In the genomic region with DNA sequence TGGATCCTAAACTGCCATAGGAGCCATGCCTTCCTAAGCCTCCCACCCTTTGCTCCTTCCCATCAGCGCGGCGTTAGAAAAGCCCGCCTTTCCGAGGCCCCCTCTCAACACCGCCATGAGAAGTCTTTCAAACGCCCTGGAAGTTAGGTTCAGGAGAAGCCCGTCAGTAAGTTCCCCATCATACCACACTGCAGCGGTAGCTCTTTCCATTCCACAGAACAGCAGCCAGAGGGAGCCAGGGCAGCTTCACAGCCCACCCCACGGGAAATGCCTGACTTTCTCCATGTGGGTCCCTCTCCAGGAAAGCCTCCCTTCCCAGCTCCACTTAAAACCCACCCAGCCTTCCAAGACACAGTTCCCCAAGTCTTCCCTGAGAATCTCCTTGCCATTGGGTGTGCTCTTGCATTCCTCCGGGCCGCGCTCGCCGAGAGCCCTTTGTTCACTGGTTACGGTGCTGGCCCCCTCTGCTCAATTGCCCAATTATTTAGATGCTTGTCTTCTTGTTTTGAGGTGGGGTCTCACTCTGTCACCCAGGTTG, we compare ENCODE assay signal across 1 cellular context.
TF ChIP-seq lines count a peak whose summit lies in the region.

No MANE protein-coding gene starts in this region.

TF ChIP-seq in HepG2, 621 proteins besides CTCF, POLR2A, EP300 and RAD21 (continues in another document):
- TF ChIP-seq ZNF891 (CRISPR knock-in tag; IDR thresholded peaks at IDR 0.05): peak; percentile 68; the same call in 1 of the 2 replicates
- TF ChIP-seq, protein P1, sequence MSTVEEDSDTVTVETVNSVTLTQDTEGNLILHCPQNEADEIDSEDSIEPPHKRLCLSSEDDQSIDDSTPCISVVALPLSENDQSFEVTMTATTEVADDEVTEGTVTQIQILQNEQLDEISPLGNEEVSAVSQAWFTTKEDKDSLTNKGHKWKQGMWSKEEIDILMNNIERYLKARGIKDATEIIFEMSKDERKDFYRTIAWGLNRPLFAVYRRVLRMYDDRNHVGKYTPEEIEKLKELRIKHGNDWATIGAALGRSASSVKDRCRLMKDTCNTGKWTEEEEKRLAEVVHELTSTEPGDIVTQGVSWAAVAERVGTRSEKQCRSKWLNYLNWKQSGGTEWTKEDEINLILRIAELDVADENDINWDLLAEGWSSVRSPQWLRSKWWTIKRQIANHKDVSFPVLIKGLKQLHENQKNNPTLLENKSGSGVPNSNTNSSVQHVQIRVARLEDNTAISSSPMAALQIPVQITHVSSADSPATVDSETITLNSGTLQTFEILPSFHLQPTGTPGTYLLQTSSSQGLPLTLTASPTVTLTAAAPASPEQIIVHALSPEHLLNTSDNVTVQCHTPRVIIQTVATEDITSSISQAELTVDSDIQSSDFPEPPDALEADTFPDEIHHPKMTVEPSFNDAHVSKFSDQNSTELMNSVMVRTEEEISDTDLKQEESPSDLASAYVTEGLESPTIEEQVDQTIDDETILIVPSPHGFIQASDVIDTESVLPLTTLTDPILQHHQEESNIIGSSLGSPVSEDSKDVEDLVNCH (CRISPR knock-in tag; IDR thresholded peaks at IDR 0.05): 0 out of 2 replicates have a peak, but pooled peaks have one; percentile 22
- no peak for TF ChIP-seq HNF4G (IDR thresholded peaks at IDR 0.05; ENCODE audit: borderline replicate concordance, low read depth, low read length)
- TF ChIP-seq HNF4G (CRISPR knock-in tag; IDR thresholded peaks at IDR 0.05; ENCODE audit: borderline replicate concordance, low read depth): no peak
- TF ChIP-seq RXRB (CRISPR knock-in tag; IDR thresholded peaks at IDR 0.05; ENCODE audit: borderline replicate concordance): peak; percentile 2; the same call in 1 of the 2 replicates
- TF ChIP-seq HOXA3 (CRISPR knock-in tag; IDR thresholded peaks at IDR 0.05): no peak
- TF ChIP-seq PITX1 (CRISPR knock-in tag; IDR thresholded peaks at IDR 0.05): 0 out of 2 replicates have a peak, but pooled peaks have one; percentile 55
- peak; percentile 44 for TF ChIP-seq ZBTB38 (CRISPR knock-in tag; IDR thresholded peaks at IDR 0.05)
- TF ChIP-seq TBP (CRISPR knock-in tag; IDR thresholded peaks at IDR 0.05): no peak
- TF ChIP-seq PAF1 (CRISPR knock-in tag; IDR thresholded peaks at IDR 0.05): no peak
- 0 out of 2 replicates have a peak, but pooled peaks have one; percentile 17 for TF ChIP-seq CHCHD3 (CRISPR knock-in tag; IDR thresholded peaks at IDR 0.05)
- no peak for TF ChIP-seq MIXL1 (CRISPR knock-in tag; IDR thresholded peaks at IDR 0.05)
- TF ChIP-seq SOX6 (IDR thresholded peaks at IDR 0.05): no peak
- TF ChIP-seq SOX6 (CRISPR knock-in tag; IDR thresholded peaks at IDR 0.05): peak; percentile 25; the same call in 1 of the 2 replicates
- 0 out of 2 replicates have a peak, but pooled peaks have one; percentile 13 for TF ChIP-seq SRY (CRISPR knock-in tag; IDR thresholded peaks at IDR 0.05)
- 0 out of 2 replicates have a peak, but pooled peaks have one; percentile 15 for TF ChIP-seq HIVEP1 (CRISPR knock-in tag; IDR thresholded peaks at IDR 0.05)
- peak; percentile 15; the same call in 1 of the 2 replicates for TF ChIP-seq SPEN (CRISPR knock-in tag; IDR thresholded peaks at IDR 0.05; ENCODE audit: low read depth)
- peak; percentile 73 for TF ChIP-seq ZNF781 (CRISPR knock-in tag; IDR thresholded peaks at IDR 0.05; ENCODE audit: borderline replicate concordance, not compliant biosample characterization)
- TF ChIP-seq HOXD1 (CRISPR knock-in tag; IDR thresholded peaks at IDR 0.05): no peak
- TF ChIP-seq, protein P2, sequence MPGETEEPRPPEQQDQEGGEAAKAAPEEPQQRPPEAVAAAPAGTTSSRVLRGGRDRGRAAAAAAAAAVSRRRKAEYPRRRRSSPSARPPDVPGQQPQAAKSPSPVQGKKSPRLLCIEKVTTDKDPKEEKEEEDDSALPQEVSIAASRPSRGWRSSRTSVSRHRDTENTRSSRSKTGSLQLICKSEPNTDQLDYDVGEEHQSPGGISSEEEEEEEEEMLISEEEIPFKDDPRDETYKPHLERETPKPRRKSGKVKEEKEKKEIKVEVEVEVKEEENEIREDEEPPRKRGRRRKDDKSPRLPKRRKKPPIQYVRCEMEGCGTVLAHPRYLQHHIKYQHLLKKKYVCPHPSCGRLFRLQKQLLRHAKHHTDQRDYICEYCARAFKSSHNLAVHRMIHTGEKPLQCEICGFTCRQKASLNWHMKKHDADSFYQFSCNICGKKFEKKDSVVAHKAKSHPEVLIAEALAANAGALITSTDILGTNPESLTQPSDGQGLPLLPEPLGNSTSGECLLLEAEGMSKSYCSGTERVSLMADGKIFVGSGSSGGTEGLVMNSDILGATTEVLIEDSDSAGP (CRISPR knock-in tag; IDR thresholded peaks at IDR 0.05; ENCODE audit: borderline replicate concordance): peak; percentile 10; the same call in 1 of the 2 replicates
- TF ChIP-seq, protein P3, sequence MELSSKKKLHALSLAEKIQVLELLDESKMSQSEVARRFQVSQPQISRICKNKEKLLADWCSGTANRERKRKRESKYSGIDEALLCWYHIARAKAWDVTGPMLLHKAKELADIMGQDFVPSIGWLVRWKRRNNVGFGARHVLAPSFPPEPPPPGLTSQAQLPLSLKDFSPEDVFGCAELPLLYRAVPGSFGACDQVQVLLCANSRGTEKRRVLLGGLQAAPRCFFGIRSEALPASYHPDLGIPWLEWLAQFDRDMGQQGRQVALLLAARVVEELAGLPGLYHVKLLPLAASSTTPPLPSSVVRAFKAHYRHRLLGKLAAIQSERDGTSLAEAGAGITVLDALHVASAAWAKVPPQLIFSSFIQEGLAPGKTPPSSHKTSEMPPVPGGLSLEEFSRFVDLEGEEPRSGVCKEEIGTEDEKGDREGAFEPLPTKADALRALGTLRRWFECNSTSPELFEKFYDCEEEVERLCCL (CRISPR knock-in tag; IDR thresholded peaks at IDR 0.05; ENCODE audit: borderline replicate concordance): 0 out of 2 replicates have a peak, but pooled peaks have one; percentile 6
- TF ChIP-seq, protein P4, sequence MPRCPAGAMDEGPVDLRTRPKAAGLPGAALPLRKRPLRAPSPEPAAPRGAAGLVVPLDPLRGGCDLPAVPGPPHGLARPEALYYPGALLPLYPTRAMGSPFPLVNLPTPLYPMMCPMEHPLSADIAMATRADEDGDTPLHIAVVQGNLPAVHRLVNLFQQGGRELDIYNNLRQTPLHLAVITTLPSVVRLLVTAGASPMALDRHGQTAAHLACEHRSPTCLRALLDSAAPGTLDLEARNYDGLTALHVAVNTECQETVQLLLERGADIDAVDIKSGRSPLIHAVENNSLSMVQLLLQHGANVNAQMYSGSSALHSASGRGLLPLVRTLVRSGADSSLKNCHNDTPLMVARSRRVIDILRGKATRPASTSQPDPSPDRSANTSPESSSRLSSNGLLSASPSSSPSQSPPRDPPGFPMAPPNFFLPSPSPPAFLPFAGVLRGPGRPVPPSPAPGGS (CRISPR knock-in tag; IDR thresholded peaks at IDR 0.05): 0 out of 2 replicates have a peak, but pooled peaks have one; percentile 5
- TF ChIP-seq ATF7 (IDR thresholded peaks at IDR 0.05): no peak
- 0 out of 2 replicates have a peak, but pooled peaks have one; percentile 3 for TF ChIP-seq ATF7 (CRISPR knock-in tag; IDR thresholded peaks at IDR 0.05)
- TF ChIP-seq, protein P5, sequence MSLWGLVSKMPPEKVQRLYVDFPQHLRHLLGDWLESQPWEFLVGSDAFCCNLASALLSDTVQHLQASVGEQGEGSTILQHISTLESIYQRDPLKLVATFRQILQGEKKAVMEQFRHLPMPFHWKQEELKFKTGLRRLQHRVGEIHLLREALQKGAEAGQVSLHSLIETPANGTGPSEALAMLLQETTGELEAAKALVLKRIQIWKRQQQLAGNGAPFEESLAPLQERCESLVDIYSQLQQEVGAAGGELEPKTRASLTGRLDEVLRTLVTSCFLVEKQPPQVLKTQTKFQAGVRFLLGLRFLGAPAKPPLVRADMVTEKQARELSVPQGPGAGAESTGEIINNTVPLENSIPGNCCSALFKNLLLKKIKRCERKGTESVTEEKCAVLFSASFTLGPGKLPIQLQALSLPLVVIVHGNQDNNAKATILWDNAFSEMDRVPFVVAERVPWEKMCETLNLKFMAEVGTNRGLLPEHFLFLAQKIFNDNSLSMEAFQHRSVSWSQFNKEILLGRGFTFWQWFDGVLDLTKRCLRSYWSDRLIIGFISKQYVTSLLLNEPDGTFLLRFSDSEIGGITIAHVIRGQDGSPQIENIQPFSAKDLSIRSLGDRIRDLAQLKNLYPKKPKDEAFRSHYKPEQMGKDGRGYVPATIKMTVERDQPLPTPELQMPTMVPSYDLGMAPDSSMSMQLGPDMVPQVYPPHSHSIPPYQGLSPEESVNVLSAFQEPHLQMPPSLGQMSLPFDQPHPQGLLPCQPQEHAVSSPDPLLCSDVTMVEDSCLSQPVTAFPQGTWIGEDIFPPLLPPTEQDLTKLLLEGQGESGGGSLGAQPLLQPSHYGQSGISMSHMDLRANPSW (CRISPR knock-in tag; IDR thresholded peaks at IDR 0.05; ENCODE audit: borderline replicate concordance): no peak
- peak; percentile 3; the same call in 1 of the 2 replicates for TF ChIP-seq RXRA (CRISPR knock-in tag; IDR thresholded peaks at IDR 0.05)
- TF ChIP-seq ZNF446 (CRISPR knock-in tag; IDR thresholded peaks at IDR 0.05): 0 out of 2 replicates have a peak, but pooled peaks have one; percentile 88
- TF ChIP-seq, protein P6, sequence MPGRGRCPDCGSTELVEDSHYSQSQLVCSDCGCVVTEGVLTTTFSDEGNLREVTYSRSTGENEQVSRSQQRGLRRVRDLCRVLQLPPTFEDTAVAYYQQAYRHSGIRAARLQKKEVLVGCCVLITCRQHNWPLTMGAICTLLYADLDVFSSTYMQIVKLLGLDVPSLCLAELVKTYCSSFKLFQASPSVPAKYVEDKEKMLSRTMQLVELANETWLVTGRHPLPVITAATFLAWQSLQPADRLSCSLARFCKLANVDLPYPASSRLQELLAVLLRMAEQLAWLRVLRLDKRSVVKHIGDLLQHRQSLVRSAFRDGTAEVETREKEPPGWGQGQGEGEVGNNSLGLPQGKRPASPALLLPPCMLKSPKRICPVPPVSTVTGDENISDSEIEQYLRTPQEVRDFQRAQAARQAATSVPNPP (CRISPR knock-in tag; IDR thresholded peaks at IDR 0.05): 0 out of 2 replicates have a peak, but pooled peaks have one; percentile 29
- 0 out of 2 replicates have a peak, but pooled peaks have one; percentile 15 for TF ChIP-seq BRCA1 (CRISPR knock-in tag; IDR thresholded peaks at IDR 0.05)
- peak; percentile 11; the same call in 1 of the 2 replicates for TF ChIP-seq ZNF790 (CRISPR knock-in tag; IDR thresholded peaks at IDR 0.05; ENCODE audit: borderline replicate concordance)
- 0 out of 2 replicates have a peak, but pooled peaks have one; percentile 2 for TF ChIP-seq SNAPC2 (CRISPR knock-in tag; IDR thresholded peaks at IDR 0.05)
- TF ChIP-seq BCL6 (CRISPR knock-in tag; IDR thresholded peaks at IDR 0.05): no peak
- no peak for TF ChIP-seq ZNF746 (CRISPR knock-in tag; IDR thresholded peaks at IDR 0.05)
- 0 out of 2 replicates have a peak, but pooled peaks have one; percentile 12 for TF ChIP-seq ZNF772 (CRISPR knock-in tag; IDR thresholded peaks at IDR 0.05)
- 0 out of 2 replicates have a peak, but pooled peaks have one; percentile 1 for TF ChIP-seq ZNF552 (CRISPR knock-in tag; IDR thresholded peaks at IDR 0.05; ENCODE audit: borderline replicate concordance)
- peak; percentile 83; the same call in 1 of the 2 replicates for TF ChIP-seq ZNF224 (CRISPR knock-in tag; IDR thresholded peaks at IDR 0.05)
- TF ChIP-seq, protein P7, sequence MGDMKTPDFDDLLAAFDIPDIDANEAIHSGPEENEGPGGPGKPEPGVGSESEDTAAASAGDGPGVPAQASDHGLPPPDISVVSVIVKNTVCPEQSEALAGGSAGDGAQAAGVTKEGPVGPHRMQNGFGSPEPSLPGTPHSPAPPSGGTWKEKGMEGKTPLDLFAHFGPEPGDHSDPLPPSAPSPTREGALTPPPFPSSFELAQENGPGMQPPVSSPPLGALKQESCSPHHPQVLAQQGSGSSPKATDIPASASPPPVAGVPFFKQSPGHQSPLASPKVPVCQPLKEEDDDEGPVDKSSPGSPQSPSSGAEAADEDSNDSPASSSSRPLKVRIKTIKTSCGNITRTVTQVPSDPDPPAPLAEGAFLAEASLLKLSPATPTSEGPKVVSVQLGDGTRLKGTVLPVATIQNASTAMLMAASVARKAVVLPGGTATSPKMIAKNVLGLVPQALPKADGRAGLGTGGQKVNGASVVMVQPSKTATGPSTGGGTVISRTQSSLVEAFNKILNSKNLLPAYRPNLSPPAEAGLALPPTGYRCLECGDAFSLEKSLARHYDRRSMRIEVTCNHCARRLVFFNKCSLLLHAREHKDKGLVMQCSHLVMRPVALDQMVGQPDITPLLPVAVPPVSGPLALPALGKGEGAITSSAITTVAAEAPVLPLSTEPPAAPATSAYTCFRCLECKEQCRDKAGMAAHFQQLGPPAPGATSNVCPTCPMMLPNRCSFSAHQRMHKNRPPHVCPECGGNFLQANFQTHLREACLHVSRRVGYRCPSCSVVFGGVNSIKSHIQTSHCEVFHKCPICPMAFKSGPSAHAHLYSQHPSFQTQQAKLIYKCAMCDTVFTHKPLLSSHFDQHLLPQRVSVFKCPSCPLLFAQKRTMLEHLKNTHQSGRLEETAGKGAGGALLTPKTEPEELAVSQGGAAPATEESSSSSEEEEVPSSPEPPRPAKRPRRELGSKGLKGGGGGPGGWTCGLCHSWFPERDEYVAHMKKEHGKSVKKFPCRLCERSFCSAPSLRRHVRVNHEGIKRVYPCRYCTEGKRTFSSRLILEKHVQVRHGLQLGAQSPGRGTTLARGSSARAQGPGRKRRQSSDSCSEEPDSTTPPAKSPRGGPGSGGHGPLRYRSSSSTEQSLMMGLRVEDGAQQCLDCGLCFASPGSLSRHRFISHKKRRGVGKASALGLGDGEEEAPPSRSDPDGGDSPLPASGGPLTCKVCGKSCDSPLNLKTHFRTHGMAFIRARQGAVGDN (CRISPR knock-in tag; IDR thresholded peaks at IDR 0.05): peak; percentile 82
- 0 out of 2 replicates have a peak, but pooled peaks have one; percentile 17 for TF ChIP-seq ZNF44 (CRISPR knock-in tag; IDR thresholded peaks at IDR 0.05)
- TF ChIP-seq GLI4 (CRISPR knock-in tag; IDR thresholded peaks at IDR 0.05; ENCODE audit: borderline replicate concordance): 0 out of 2 replicates have a peak, but pooled peaks have one; percentile 12
- peak; percentile 23; the same call in 1 of the 2 replicates for TF ChIP-seq ERF (CRISPR knock-in tag; IDR thresholded peaks at IDR 0.05)
- no peak for TF ChIP-seq KLF12 (CRISPR knock-in tag; IDR thresholded peaks at IDR 0.05; ENCODE audit: borderline replicate concordance)
- TF ChIP-seq ZNF343 (CRISPR knock-in tag; IDR thresholded peaks at IDR 0.05): peak; percentile 84; the same call in 1 of the 2 replicates
